20 cellular contexts compared by ENCODE assay signal in genomic region chr7:70356975-70357374, GRCh38.
DNase-seq lines count a peak whose midpoint lies in the region; ATAC-seq and TF ChIP-seq lines count a peak whose summit lies in the region.
"Had no signal": no experiment of that assay in that cellular context is flagged by ENCODE, and none has a peak within 500 bp of the region (broad histone marks: within the 10 kb centered on the region; RNA-seq: fewer than 3 reads in every experiment).

No MANE protein-coding gene starts in this region.

- peak in 1 of 2 donors; percentile 87 for DNase-seq in breast epithelium (ENCODE audit: low spot score in 2 of 2)
- no peak for DNase-seq in MCF 10A (ENCODE audit: unreplicated experiment)
- DNase-seq in central memory CD8-positive, alpha-beta T cell (ENCODE audit: low spot score in 2 of 2) = no peak
- DNase-seq in GM13976 (ENCODE audit: low spot score) = no peak
- DNase-seq in NCI-H187 (lab: John Stamatoyannopoulos, UW) = no peak
- no peak for DNase-seq in EL
- DNase-seq: CD8-positive, alpha-beta memory T cell; GDM1; Kasumi-1; MV-4-11; NCI-H226; Right ventricle myocardium superior; RPMI8226; T-cell had no signal

- CTCF ChIA-PET in MCF 10A (lab: Yijun Ruan, JAX) = no interaction called here
- CTCF ChIA-PET in HEK293 (lab: Yijun Ruan, JAX) = no interaction called here

- no peak overlapping the region for H3K4me3 ChIP-seq in breast epithelium
- H3K4me3 ChIP-seq in HEK293 (ENCODE audit: low read depth, low read length) = no peak overlapping the region
- H3K4me3 ChIP-seq: GM12878 had no signal

- peaks cover 6% of the 10 kb centered on the region for H3K36me3 Mint-ChIP-seq in MCF 10A (ENCODE audit: insufficient read depth, unreplicated experiment)
- peaks cover 4% of the 10 kb centered on the region for H3K36me3 Mint-ChIP-seq in central memory CD8-positive, alpha-beta T cell (ENCODE audit: insufficient read depth)
- H3K36me3 Mint-ChIP-seq: CD14-positive monocyte; CD8-positive, alpha-beta memory T cell; T-cell had no signal

- H3K9me3 Mint-ChIP-seq in MCF 10A (ENCODE audit: unreplicated experiment) = peaks cover 24% of the 10 kb centered on the region
- no peaks in the 10 kb centered on the region for H3K9me3 Mint-ChIP-seq in central memory CD8-positive, alpha-beta T cell
- H3K9me3 Mint-ChIP-seq: CD8-positive, alpha-beta memory T cell had no signal

- TF ChIP-seq CTCF in breast epithelium (IDR thresholded peaks at IDR 0.05) (no peak), MCF 10A (IDR thresholded peaks at IDR 0.05; ENCODE audit: unreplicated experiment) (no peak), HEK293 (tag by site-specific recombination; IDR thresholded peaks at IDR 0.05) (no peak), GM13976 (IDR thresholded peaks at IDR 0.05; ENCODE audit: borderline replicate concordance, control extremely low read depth, extremely low read depth, insufficient read depth, missing control alignments) (no peak)

- no peaks in the 10 kb centered on the region for H3K27me3 Mint-ChIP-seq in MCF 10A (ENCODE audit: insufficient read depth, unreplicated experiment)
- no peaks in the 10 kb centered on the region for H3K27me3 Mint-ChIP-seq in central memory CD8-positive, alpha-beta T cell
- H3K27me3 Mint-ChIP-seq: B cell; CD8-positive, alpha-beta memory T cell; T-cell had no signal

- H3K27ac Mint-ChIP-seq in MCF 10A (ENCODE audit: low read depth, unreplicated experiment) = no peak overlapping the region
- H3K27ac Mint-ChIP-seq in central memory CD8-positive, alpha-beta T cell (ENCODE audit: low read depth) = peak overlapping the region; percentile 6
- H3K27ac Mint-ChIP-seq: B cell; CD14-positive monocyte; CD8-positive, alpha-beta memory T cell; T-cell had no signal

- no peaks in the 10 kb centered on the region for H3K4me1 Mint-ChIP-seq in MCF 10A (ENCODE audit: insufficient read depth, unreplicated experiment)
- H3K4me1 Mint-ChIP-seq in central memory CD8-positive, alpha-beta T cell = peaks cover 20% of the 10 kb centered on the region

- H3K9me3 ChIP-seq in breast epithelium (no peaks in the 10 kb centered on the region), HEK293 (ENCODE audit: control insufficient read depth, insufficient read depth, low read depth, low read length) (no peaks in the 10 kb centered on the region)

- BruUV-seq in MCF 10A (replicated peaks; lab: Mats Ljungman, UMichigan) = no TSS peak

- POLR2A ChIA-PET in MCF 10A (lab: Yijun Ruan, JAX) (no interaction called here), HEK293 (lab: Yijun Ruan, JAX) (no interaction called here)

- H3K36me3 ChIP-seq in breast epithelium (no peaks in the 10 kb centered on the region), HEK293 (ENCODE audit: control insufficient read depth in 2 of 2, insufficient read depth in 1 of 2, low read length in 2 of 2) (no peaks in the 10 kb centered on the region)

- in situ Hi-C loops in GM13976 (cut with MboI; ENCODE audit: low sequenced_read_pairs, unreplicated experiment) = no loop called here

- peak overlapping the region; percentile 25 to 48 for H3K27ac ChIP-seq in breast epithelium
- H3K27ac ChIP-seq in HEK293 (ENCODE audit: extremely low read depth, low read depth, low read length) = peak overlapping the region; percentile 89

- no peaks in the 10 kb centered on the region for H3K27me3 ChIP-seq in breast epithelium

- no peak for TF ChIP-seq POLR2A in breast epithelium (IDR thresholded peaks at IDR 0.05)

- intact Hi-C loops in breast epithelium (cut with DNase I; ENCODE audit: low total_unique reads) = no loop called here
- intact Hi-C loops in MCF 10A (cut with micrococcal nuclease) = no loop called here

- H3K4me1 ChIP-seq in breast epithelium = no peaks in the 10 kb centered on the region
- H3K4me1 ChIP-seq in HEK293 (ENCODE audit: control insufficient read depth, insufficient read depth, low read length) = peaks cover 24% of the 10 kb centered on the region

- no peak overlapping the region for H3K4me3 Mint-ChIP-seq in MCF 10A (ENCODE audit: unreplicated experiment)
- no peak overlapping the region for H3K4me3 Mint-ChIP-seq in central memory CD8-positive, alpha-beta T cell
- H3K4me3 Mint-ChIP-seq: B cell; CD14-positive monocyte; CD8-positive, alpha-beta memory T cell; T-cell had no signal

- no peak for ATAC-seq in central memory CD8-positive, alpha-beta T cell (replicated peaks; ENCODE audit: extremely low read depth, poor library complexity, severe bottlenecking)
- ATAC-seq: GM12878, HCT116, HepG2, T-cell had no signal

TF ChIP-seq in HEK293, 187 proteins besides CTCF, POLR2A, EP300 and RAD21:
- TF ChIP-seq ZBTB8A (tag by site-specific recombination; IDR thresholded peaks at IDR 0.05) (no peak), ZNF449 (tag by site-specific recombination; IDR thresholded peaks at IDR 0.05) (peak; percentile 57; the same call in 1 of the 2 replicates)
